ENCODE assay signal across 2 cellular contexts in the genomic region with DNA sequence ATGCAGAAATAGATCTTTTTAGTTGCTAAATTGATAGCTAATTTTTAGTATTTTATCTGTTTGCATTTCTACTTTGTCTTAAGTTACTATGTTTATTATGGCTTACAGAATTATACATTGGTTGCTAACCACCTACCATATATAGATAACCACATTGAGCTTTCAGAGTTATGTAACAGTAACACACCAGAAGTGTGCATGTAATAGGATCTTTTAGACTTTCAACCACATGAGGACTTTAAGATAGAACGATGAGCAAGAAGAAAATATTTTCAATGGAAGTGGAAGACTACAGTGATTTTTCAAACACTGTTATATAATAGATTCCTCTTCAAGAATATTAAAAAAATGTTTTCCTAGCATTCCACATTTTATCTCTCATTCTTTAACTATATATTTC.
TF ChIP-seq lines count a peak whose summit lies in the region.

No MANE protein-coding gene starts in this region.

TF ChIP-seq in IMR-90, 13 proteins besides CTCF, POLR2A, EP300 and RAD21:
- TF ChIP-seq CHD1 (IDR thresholded peaks at IDR 0.05; ENCODE audit: low read depth, low read length), result no peak
- no peak for TF ChIP-seq FOS (IDR thresholded peaks at IDR 0.05; ENCODE audit: low read depth, low read length)
- no peak for TF ChIP-seq CEBPB (IDR thresholded peaks at IDR 0.05; ENCODE audit: low read depth, low read length)
- no peak for TF ChIP-seq MXI1 (IDR thresholded peaks at IDR 0.05; ENCODE audit: borderline replicate concordance, low read depth, low read length)

TF ChIP-seq in K562, 482 proteins besides CTCF, POLR2A, EP300 and RAD21:
- TF ChIP-seq CSDE1 (IDR thresholded peaks at IDR 0.05), result no peak
- TF ChIP-seq CBFA2T3 (IDR thresholded peaks at IDR 0.05), result peak; percentile 9; the same call in 1 of the 2 replicates
TF ChIP-seq in K562: peak in this region for 1.
